Comparison of ENCODE assay signal across 14 cellular contexts in the genomic region with DNA sequence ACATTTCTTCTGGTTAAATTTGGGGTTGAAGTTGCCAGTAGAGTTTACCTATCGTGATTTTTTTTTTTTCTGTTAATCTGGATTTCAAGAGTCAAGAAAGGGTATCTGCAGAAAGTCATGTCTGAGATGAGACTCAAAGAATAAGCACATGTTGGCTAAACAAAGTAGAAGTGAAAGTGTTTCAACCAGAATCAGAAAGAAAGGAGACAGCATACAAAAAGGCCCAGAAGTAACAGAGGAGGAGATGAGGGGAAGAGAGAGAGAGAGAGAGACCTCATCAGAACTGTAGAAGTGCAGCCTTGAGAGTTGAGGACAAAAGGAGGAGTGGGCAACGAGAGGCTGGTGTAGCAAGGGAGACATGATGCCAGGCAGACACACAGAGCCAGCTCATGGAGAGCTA.
DNase-seq lines count a peak whose midpoint lies in the region; ATAC-seq and TF ChIP-seq lines count a peak whose summit lies in the region.
"Had no signal": no experiment of that assay in that cellular context is flagged by ENCODE, and none has a peak within 500 bp of the region (broad histone marks: within the 10 kb centered on the region; RNA-seq: fewer than 3 reads in every experiment).

No MANE protein-coding gene starts in this region.

- peak overlapping the region; percentile 68 for H3K27ac ChIP-seq in OCI-LY3 (ENCODE audit: low read length)
- H3K27ac ChIP-seq: ovary, SK-N-MC, thoracic aorta, WERI-Rb-1 had no signal

- no peaks in the 10 kb centered on the region for H3K79me2 ChIP-seq in OCI-LY3 (ENCODE audit: low read length)

- peak overlapping the region; percentile 31 for H3K4me3 ChIP-seq in OCI-LY3 (ENCODE audit: low read length)
- H3K4me3 ChIP-seq: ovary, SK-N-MC, thoracic aorta had no signal

- H3K9me3 ChIP-seq in OCI-LY3 (ENCODE audit: insufficient read depth, low read length): no peaks in the 10 kb centered on the region
- H3K9me3 ChIP-seq: ovary, thoracic aorta had no signal

- H3K4me1 ChIP-seq in OCI-LY3 (ENCODE audit: low read length): peaks cover 36% of the 10 kb centered on the region

- peak overlapping the region; percentile 67 for H3K4me2 ChIP-seq in OCI-LY3 (ENCODE audit: low read length)

- peak overlapping the region; percentile 56 for H3K9ac ChIP-seq in OCI-LY3 (ENCODE audit: low read length)

- H4K20me1 ChIP-seq in OCI-LY3 (ENCODE audit: insufficient read depth, low read length): no peaks in the 10 kb centered on the region

- H2AFZ ChIP-seq in OCI-LY3 (ENCODE audit: low read depth, low read length): peak overlapping the region; percentile 97

- H3K36me3 ChIP-seq in OCI-LY3 (replicated peaks; ENCODE audit: low read depth, low read length): no peaks in the 10 kb centered on the region
- H3K36me3 ChIP-seq: ovary, thoracic aorta, WERI-Rb-1 had no signal

- no peaks in the 10 kb centered on the region for H3K27me3 ChIP-seq in OCI-LY3 (ENCODE audit: low read depth, low read length)
- H3K27me3 ChIP-seq: ovary had no signal

- ATAC-seq in GM18868 (IDR thresholded peaks at IDR 0.05; ENCODE audit: unreplicated experiment): peak; percentile 86
- peak; percentile 75 for ATAC-seq in GM21447 (IDR thresholded peaks at IDR 0.05; ENCODE audit: unreplicated experiment)
- ATAC-seq in HG02943 (IDR thresholded peaks at IDR 0.05; ENCODE audit: low read depth, unreplicated experiment): peak; percentile 72

- no peak for TF ChIP-seq CTCF in OCI-LY3 (IDR thresholded peaks at IDR 0.05; ENCODE audit: low read depth, low read length)

- no peak for DNase-seq in NCI-H187 treated with DMSO at 0.1 percent for 48 hours (lab: John Stamatoyannopoulos, UW)
- no peak for DNase-seq in NCI-H82 treated with DMSO at 0.1 percent for 48 hours (lab: John Stamatoyannopoulos, UW; ENCODE audit: unreplicated experiment)
- DNase-seq in effector CD4-positive, alpha-beta T cell: no peak
- no peak for DNase-seq in GM03348 (ENCODE audit: low spot score)
- DNase-seq: activated CD8-positive, alpha-beta memory T cell treated with anti-CD3 and anti-CD28 coated beads, Interleukin-2, amount 50 U/mL, for 4 hours; NCI-H2029 treated with DMSO at 0.1 percent for 48 hours; ovary; WERI-Rb-1 had no signal
